In the genomic region with DNA sequence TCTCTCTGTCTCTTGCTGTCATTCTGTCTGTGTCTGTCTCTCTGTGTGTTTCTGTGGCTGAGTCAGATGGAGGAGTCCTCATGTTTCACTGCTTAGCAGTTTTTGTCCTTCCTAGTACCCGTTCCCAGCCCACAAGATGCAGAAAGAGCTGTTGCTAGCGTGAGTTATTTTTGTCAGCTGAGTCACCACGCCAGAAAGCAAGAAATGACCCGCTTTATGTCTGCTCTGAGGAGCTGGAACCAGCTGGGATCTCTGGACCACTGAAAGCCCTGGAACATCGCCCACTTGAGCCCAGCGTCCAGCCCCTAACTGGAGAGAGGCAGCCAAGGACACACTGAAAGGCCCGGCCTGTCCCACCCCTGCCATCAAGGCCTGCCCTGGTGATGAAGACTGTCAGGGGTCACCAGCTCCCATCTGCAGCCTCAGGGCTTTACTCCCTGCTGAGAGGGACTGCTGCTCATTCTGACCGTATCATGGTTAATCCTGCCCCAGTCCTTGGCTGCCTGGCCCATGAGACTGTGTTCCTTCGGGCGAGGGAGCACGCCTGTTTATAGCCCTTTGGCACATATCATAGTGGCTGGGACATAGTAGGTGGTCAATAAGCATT, we compare ENCODE assay signal across 8 cellular contexts.
DNase-seq lines count a peak whose midpoint lies in the region; ATAC-seq and TF ChIP-seq lines count a peak whose summit lies in the region.

No MANE protein-coding gene starts in this region.

- H3K4me2 ChIP-seq in neural progenitor cell, result no peak overlapping the region

- WGBS in heart right ventricle, 2 donors, result 27 to 29% methylated on average over 11 of the region's 11 CpGs
- WGBS in sigmoid colon, 2 donors, result 71 to 80% methylated on average over 11 of the region's 11 CpGs

- intact Hi-C loops in activated CD4-positive, alpha-beta memory T cell treated with anti-CD3 and anti-CD28 coated beads for 36 hours (cut with micrococcal nuclease), result no loop called here
- intact Hi-C loops in heart right ventricle (cut with DNase I) (loop anchor here in 1 of 10 donors (5.0 kb wide), 1 partner anchor 101 kb away; a partner anchor contains a TSS), sigmoid colon (cut with DNase I) (no loop called here)

- no peak overlapping the region for H2AFZ ChIP-seq in neural progenitor cell (replicated peaks)

- TF ChIP-seq EP300 in sigmoid colon (IDR thresholded peaks at IDR 0.05), result peak in 1 of 4 donors; percentile 45

- TF ChIP-seq CTCF in heart right ventricle (IDR thresholded peaks at IDR 0.05) (no peak), sigmoid colon (IDR thresholded peaks at IDR 0.05) (no peak), neural progenitor cell (IDR thresholded peaks at IDR 0.05) (no peak)

- no peaks in the 10 kb centered on the region for H4K20me1 ChIP-seq in neural progenitor cell (ENCODE audit: low read depth)

- H3K27me3 ChIP-seq in heart right ventricle (no peaks in the 10 kb centered on the region), sigmoid colon (no peaks in the 10 kb centered on the region), neural progenitor cell (no peaks in the 10 kb centered on the region)

- peak overlapping the region; percentile 79 to 93 (median 84) for H3K27ac ChIP-seq in heart right ventricle
- peak overlapping the region; percentile 79 to 90 (median 82) for H3K27ac ChIP-seq in sigmoid colon
- H3K27ac ChIP-seq in neural progenitor cell, result no peak overlapping the region

- DNase-seq in activated CD4-positive, alpha-beta memory T cell treated with anti-CD3 and anti-CD28 coated beads for 36 hours, result peak; percentile 58
- no peak for DNase-seq in activated CD4-positive, alpha-beta memory T cell treated with anti-CD3 and anti-CD28 coated beads, Interleukin-2, amount 10 ng/mL, durations not matched to agents 7 days and 5 days
- peak; percentile 79 to 85 for DNase-seq in heart right ventricle
- DNase-seq in sigmoid colon, result peak; percentile 92
- DNase-seq in neural progenitor cell (ENCODE audit: low spot score), result no peak

- no peak overlapping the region for H3K4me3 Mint-ChIP-seq in activated CD4-positive, alpha-beta memory T cell treated with anti-CD3 and anti-CD28 coated beads for 36 hours
- H3K4me3 Mint-ChIP-seq in activated CD4-positive, alpha-beta memory T cell treated with anti-CD3 and anti-CD28 coated beads, Interleukin-2, amount 10 ng/mL, durations not matched to agents 7 days and 5 days, result no peak overlapping the region
- H3K4me3 Mint-ChIP-seq in activated T-helper 17 cell treated with anti-CD3 and anti-CD28 coated beads, Interleukin-2, amount 50 U/mL, for 72 hours, result no peak overlapping the region
- H3K4me3 Mint-ChIP-seq in stimulated activated memory B cell treated with anti-CD40 and anti-IgM and Interleukin-4, amounts not matched to agents 10 μg/mL and 1 μg/mL and 100 μg/mL, for 72 hours, result no peak overlapping the region
- no peak overlapping the region for H3K4me3 Mint-ChIP-seq in neural progenitor cell

- CTCF ChIA-PET in activated CD4-positive, alpha-beta memory T cell treated with anti-CD3 and anti-CD28 coated beads for 36 hours (lab: Charles Lee), result interaction anchor here (1.9 kb wide), 1 partner anchor 107 kb away, joined by 8 read pairs; no protein-coding TSS in a partner anchor
- CTCF ChIA-PET in activated CD4-positive, alpha-beta memory T cell treated with anti-CD3 and anti-CD28 coated beads, Interleukin-2, amount 10 ng/mL, durations not matched to agents 7 days and 5 days (lab: Charles Lee), result no interaction called here

- no peak for TF ChIP-seq POLR2A in sigmoid colon (IDR thresholded peaks at IDR 0.05)

- H3K4me1 Mint-ChIP-seq in activated CD4-positive, alpha-beta memory T cell treated with anti-CD3 and anti-CD28 coated beads for 36 hours (ENCODE audit: low read depth), result peaks cover 13% of the 10 kb centered on the region
- peaks cover 1% of the 10 kb centered on the region for H3K4me1 Mint-ChIP-seq in activated CD4-positive, alpha-beta memory T cell treated with anti-CD3 and anti-CD28 coated beads, Interleukin-2, amount 10 ng/mL, durations not matched to agents 7 days and 5 days
- H3K4me1 Mint-ChIP-seq in activated T-helper 17 cell treated with anti-CD3 and anti-CD28 coated beads, Interleukin-2, amount 50 U/mL, for 72 hours, result no peaks in the 10 kb centered on the region
- peaks cover 3% of the 10 kb centered on the region for H3K4me1 Mint-ChIP-seq in stimulated activated memory B cell treated with anti-CD40 and anti-IgM and Interleukin-4, amounts not matched to agents 10 μg/mL and 1 μg/mL and 100 μg/mL, for 72 hours
- peaks cover 20% of the 10 kb centered on the region for H3K4me1 Mint-ChIP-seq in neural progenitor cell

- H3K27ac Mint-ChIP-seq in activated CD4-positive, alpha-beta memory T cell treated with anti-CD3 and anti-CD28 coated beads for 36 hours, result no peak overlapping the region
- H3K27ac Mint-ChIP-seq in activated CD4-positive, alpha-beta memory T cell treated with anti-CD3 and anti-CD28 coated beads, Interleukin-2, amount 10 ng/mL, durations not matched to agents 7 days and 5 days, result no peak overlapping the region
- H3K27ac Mint-ChIP-seq in activated T-helper 17 cell treated with anti-CD3 and anti-CD28 coated beads, Interleukin-2, amount 50 U/mL, for 72 hours, result no peak overlapping the region
- no peak overlapping the region for H3K27ac Mint-ChIP-seq in stimulated activated memory B cell treated with anti-CD40 and anti-IgM and Interleukin-4, amounts not matched to agents 10 μg/mL and 1 μg/mL and 100 μg/mL, for 72 hours
- H3K27ac Mint-ChIP-seq in neural progenitor cell, result no peak overlapping the region

- H3K9ac ChIP-seq in neural progenitor cell, result no peak overlapping the region

- H3K9me3 Mint-ChIP-seq in activated CD4-positive, alpha-beta memory T cell treated with anti-CD3 and anti-CD28 coated beads for 36 hours, result no peaks in the 10 kb centered on the region
- H3K9me3 Mint-ChIP-seq in activated CD4-positive, alpha-beta memory T cell treated with anti-CD3 and anti-CD28 coated beads, Interleukin-2, amount 10 ng/mL, durations not matched to agents 7 days and 5 days, result no peaks in the 10 kb centered on the region
- H3K9me3 Mint-ChIP-seq in activated T-helper 17 cell treated with anti-CD3 and anti-CD28 coated beads, Interleukin-2, amount 50 U/mL, for 72 hours, result no peaks in the 10 kb centered on the region
- no peaks in the 10 kb centered on the region for H3K9me3 Mint-ChIP-seq in stimulated activated memory B cell treated with anti-CD40 and anti-IgM and Interleukin-4, amounts not matched to agents 10 μg/mL and 1 μg/mL and 100 μg/mL, for 72 hours
- H3K9me3 Mint-ChIP-seq in neural progenitor cell, result no peaks in the 10 kb centered on the region

- ATAC-seq in activated T-helper 17 cell treated with anti-CD3 and anti-CD28 coated beads, Interleukin-2, amount 50 U/mL, for 72 hours (replicated peaks), result peak; percentile 84
- ATAC-seq in heart right ventricle (peak; percentile 91 to 97 (median 94)), HG03378 (IDR thresholded peaks at IDR 0.05; ENCODE audit: unreplicated experiment) (no peak)
- ATAC-seq in stimulated activated memory B cell treated with anti-CD40 and anti-IgM and Interleukin-4, amounts not matched to agents 10 μg/mL and 1 μg/mL and 100 μg/mL, for 72 hours, result no peak

- H3K4me3 ChIP-seq in heart right ventricle (no peak overlapping the region), sigmoid colon (no peak overlapping the region), neural progenitor cell (no peak overlapping the region)

- H3K36me3 ChIP-seq in heart right ventricle, result no peaks in the 10 kb centered on the region
- no peaks in the 10 kb centered on the region for H3K36me3 ChIP-seq in sigmoid colon
- no peaks in the 10 kb centered on the region for H3K36me3 ChIP-seq in neural progenitor cell

- H3K36me3 Mint-ChIP-seq in activated CD4-positive, alpha-beta memory T cell treated with anti-CD3 and anti-CD28 coated beads for 36 hours, result no peaks in the 10 kb centered on the region
- no peaks in the 10 kb centered on the region for H3K36me3 Mint-ChIP-seq in activated CD4-positive, alpha-beta memory T cell treated with anti-CD3 and anti-CD28 coated beads, Interleukin-2, amount 10 ng/mL, durations not matched to agents 7 days and 5 days (ENCODE audit: low read depth)
- no peaks in the 10 kb centered on the region for H3K36me3 Mint-ChIP-seq in activated T-helper 17 cell treated with anti-CD3 and anti-CD28 coated beads, Interleukin-2, amount 50 U/mL, for 72 hours (ENCODE audit: low read depth)
- no peaks in the 10 kb centered on the region for H3K36me3 Mint-ChIP-seq in stimulated activated memory B cell treated with anti-CD40 and anti-IgM and Interleukin-4, amounts not matched to agents 10 μg/mL and 1 μg/mL and 100 μg/mL, for 72 hours
- H3K36me3 Mint-ChIP-seq in neural progenitor cell, result no peaks in the 10 kb centered on the region

- POLR2A ChIA-PET in activated CD4-positive, alpha-beta memory T cell treated with anti-CD3 and anti-CD28 coated beads for 36 hours (lab: Charles Lee), result no interaction called here
- POLR2A ChIA-PET in activated CD4-positive, alpha-beta memory T cell treated with anti-CD3 and anti-CD28 coated beads, Interleukin-2, amount 10 ng/mL, durations not matched to agents 7 days and 5 days (lab: Charles Lee), result no interaction called here

- no peaks in the 10 kb centered on the region for H3F3A ChIP-seq in neural progenitor cell (ENCODE audit: low read depth)

- H3K79me2 ChIP-seq in neural progenitor cell (ENCODE audit: low read depth), result no peaks in the 10 kb centered on the region

- peaks cover 13% of the 10 kb centered on the region for H3K27me3 Mint-ChIP-seq in activated CD4-positive, alpha-beta memory T cell treated with anti-CD3 and anti-CD28 coated beads for 36 hours
- H3K27me3 Mint-ChIP-seq in activated CD4-positive, alpha-beta memory T cell treated with anti-CD3 and anti-CD28 coated beads, Interleukin-2, amount 10 ng/mL, durations not matched to agents 7 days and 5 days, result peaks cover 13% of the 10 kb centered on the region
- H3K27me3 Mint-ChIP-seq in activated T-helper 17 cell treated with anti-CD3 and anti-CD28 coated beads, Interleukin-2, amount 50 U/mL, for 72 hours, result peaks cover 41% of the 10 kb centered on the region
- H3K27me3 Mint-ChIP-seq in stimulated activated memory B cell treated with anti-CD40 and anti-IgM and Interleukin-4, amounts not matched to agents 10 μg/mL and 1 μg/mL and 100 μg/mL, for 72 hours, result peaks cover 65% of the 10 kb centered on the region
- peaks cover 13% of the 10 kb centered on the region for H3K27me3 Mint-ChIP-seq in neural progenitor cell (ENCODE audit: insufficient read depth, low read depth)

- H3K9me3 ChIP-seq in heart right ventricle (no peaks in the 10 kb centered on the region), sigmoid colon (no peaks in the 10 kb centered on the region), neural progenitor cell (ENCODE audit: low read depth) (no peaks in the 10 kb centered on the region)

- H3K4me1 ChIP-seq in heart right ventricle (peaks cover 4 to 33% (median 25%) of the 10 kb centered on the region in 9 donors), sigmoid colon (peaks cover 2 to 31% (median 29%) of the 10 kb centered on the region in 4 donors), neural progenitor cell (no peaks in the 10 kb centered on the region)

Comparison
In these comparisons a context has a peak if more than half of its experiments do, and no peak if none do; other contexts are left out.
1. DNase-seq: peak in activated CD4-positive, alpha-beta memory T cell treated with anti-CD3 and anti-CD28 coated beads for 36 hours (single experiment), heart right ventricle (2 of 2) and sigmoid colon (single experiment); none in activated CD4-positive, alpha-beta memory T cell treated with anti-CD3 and anti-CD28 coated beads, Interleukin-2, amount 10 ng/mL, durations not matched to agents 7 days and 5 days (single experiment) and neural progenitor cell (single experiment).
2. ATAC-seq: peak in activated T-helper 17 cell treated with anti-CD3 and anti-CD28 coated beads, Interleukin-2, amount 50 U/mL, for 72 hours (single experiment) and heart right ventricle (8 of 8); none in stimulated activated memory B cell treated with anti-CD40 and anti-IgM and Interleukin-4, amounts not matched to agents 10 μg/mL and 1 μg/mL and 100 μg/mL, for 72 hours (single experiment) and HG03378 (single experiment).